ENCODE assay signal across 11 cellular contexts in genomic region chr11:12397953-12398352, GRCh38. TPM values are rescaled to one million over a fixed set of nuclear protein-coding genes. Genes with fewer than 3 reads are reported as not detected.
A peak's percentile ranks its signal among the peaks of the same experiment; 100 is the strongest.
DNase-seq lines count a peak whose midpoint lies in the region; ATAC-seq and TF ChIP-seq lines count a peak whose summit lies in the region.
"Had no signal": no experiment of that assay in that cellular context is flagged by ENCODE, and none has a peak within 500 bp of the region (broad histone marks: within the 10 kb centered on the region; RNA-seq: fewer than 3 reads in every experiment).

No MANE protein-coding gene starts in this region.

- peak overlapping the region in 2 of 5 donors; percentile 22 to 69 for H3K27ac ChIP-seq in adrenal gland
- H3K27ac ChIP-seq in heart left ventricle: peak overlapping the region; percentile 3 to 98 (median 68)

- DNase-seq in Daoy (ENCODE audit: low read depth) (peak; percentile 80), adrenal gland (peak in 6 of 7 donors; percentile 23 to 72 (median 40)), heart left ventricle (peak; percentile 60 to 82 (median 75)), renal cortical epithelial cell (ENCODE audit: low read depth) (peak; percentile 68), NCI-H82 (lab: John Stamatoyannopoulos, UW) (no peak), germinal center (ENCODE audit: low spot score) (no peak)
- DNase-seq: activated CD4-positive, alpha-beta T cell treated with anti-CD3 and anti-CD28 coated beads for 4 hours; cerebellar nuclear complex; NCI-H2171 had no signal

- TF ChIP-seq POLR2A in adrenal gland (IDR thresholded peaks at IDR 0.05): no peak
- no peak for TF ChIP-seq POLR2A in heart left ventricle (IDR thresholded peaks at IDR 0.05)

- H3K27me3 ChIP-seq in adrenal gland (no peaks in the 10 kb centered on the region), heart left ventricle (no peaks in the 10 kb centered on the region)

- H3K36me3 ChIP-seq in adrenal gland (replicated peaks in 1 of 2): no peaks in the 10 kb centered on the region
- peaks cover 0 to 11% (median 0%) of the 10 kb centered on the region in 9 donors for H3K36me3 ChIP-seq in heart left ventricle

- intact Hi-C loops in adrenal gland (cut with DNase I) (no loop called here), heart left ventricle (cut with DNase I) (loop anchor here in 1 of 10 donors (2.0 kb wide), 1 partner anchor 17 kb away; no protein-coding TSS in a partner anchor)

- ATAC-seq in heart left ventricle (peak; percentile 89 to 94 (median 93)), GM21723 (IDR thresholded peaks at IDR 0.05; ENCODE audit: unreplicated experiment) (no peak), HG02588 (IDR thresholded peaks at IDR 0.05; ENCODE audit: unreplicated experiment) (no peak)

- no peak for TF ChIP-seq CTCF in adrenal gland (IDR thresholded peaks at IDR 0.05)
- no peak for TF ChIP-seq CTCF in heart left ventricle (IDR thresholded peaks at IDR 0.05)

- H3K4me1 ChIP-seq in adrenal gland (replicated peaks in 1 of 2): peaks cover 0 to 8% of the 10 kb centered on the region in 2 donors
- H3K4me1 ChIP-seq in heart left ventricle: peaks cover 0 to 57% (median 29%) of the 10 kb centered on the region in 12 donors

- H3K4me3 ChIP-seq in adrenal gland (no peak overlapping the region), heart left ventricle (no peak overlapping the region)

- H3K9me3 ChIP-seq in adrenal gland (replicated peaks in 1 of 3): no peaks in the 10 kb centered on the region
- peaks cover 0 to 13% (median 0%) of the 10 kb centered on the region in 12 donors for H3K9me3 ChIP-seq in heart left ventricle

- WGBS in adrenal gland, 4 donors: 30 to 59% (median 47%) methylated on average over 1 to 4 of the region's 4 CpGs
- WGBS in heart left ventricle, 4 donors: 24 to 34% (median 30%) methylated on average over 4 of the region's 4 CpGs

RNA-seq across cellular contexts. Expression of gene PARVA, which starts 20.6 kb away (rescaled TPM):
- 20.2 and 26.8 TPM in 2 replicates for total RNA-seq in Daoy (2014; rRNA removed; shearing (Covaris generic))
- total RNA-seq in adrenal gland: 10 to 100 TPM; 23.3 to 58.9 (median 40.9) TPM
- polyA plus RNA-seq in adrenal gland: 10 to 100 TPM; 13.0 to 33.4 (median 16.9) TPM
- 10 to 100 TPM; 42.1 to 99.2 (median 69.3) TPM for total RNA-seq in heart left ventricle
- polyA plus RNA-seq in heart left ventricle: 10 to 100 TPM; 22.7 to 48.3 TPM
- total RNA-seq in renal cortical epithelial cell: 18.4 and 54.5 TPM in 2 replicates

Comparison
In these comparisons a context has a peak if more than half of its experiments do, and no peak if none do; other contexts are left out.
1. DNase-seq: peak in Daoy (single experiment), adrenal gland (6 of 7), heart left ventricle (5 of 5) and renal cortical epithelial cell (single experiment); none in NCI-H82 (single experiment) and germinal center (single experiment).
2. ATAC-seq: peak in heart left ventricle (4 of 4); none in GM21723 (single experiment) and HG02588 (single experiment).